Comparison of ENCODE assay signal across 15 cellular contexts in genomic region chr1:212977781-212978645, GRCh38. TPM values are rescaled to one million over a fixed set of nuclear protein-coding genes. Genes with fewer than 3 reads are reported as not detected.
DNase-seq lines count a peak whose midpoint lies in the region; ATAC-seq and TF ChIP-seq lines count a peak whose summit lies in the region.
"Had no signal": no experiment of that assay in that cellular context is flagged by ENCODE, and none has a peak within 500 bp of the region (broad histone marks: within the 10 kb centered on the region; RNA-seq: fewer than 3 reads in every experiment).

No MANE protein-coding gene starts in this region.

- TF ChIP-seq CTCF in ovary (IDR thresholded peaks at IDR 0.05) = no peak
- TF ChIP-seq CTCF in smooth muscle cell (IDR thresholded peaks at IDR 0.05; ENCODE audit: borderline replicate concordance, insufficient read depth, poor library complexity, severe bottlenecking) = no peak

- no peaks in the 10 kb centered on the region for H3K79me2 ChIP-seq in smooth muscle cell (ENCODE audit: low read depth)

- no peaks in the 10 kb centered on the region for H3F3A ChIP-seq in smooth muscle cell (ENCODE audit: low read depth)

- peak; percentile 39 for ATAC-seq in GM18867 (IDR thresholded peaks at IDR 0.05; ENCODE audit: unreplicated experiment)
- peak; percentile 44 for ATAC-seq in GM21529 (IDR thresholded peaks at IDR 0.05; ENCODE audit: unreplicated experiment)
- ATAC-seq in HG03521 (IDR thresholded peaks at IDR 0.05; ENCODE audit: unreplicated experiment) = peak; percentile 42
- no peak for ATAC-seq in GM18498 (IDR thresholded peaks at IDR 0.05; ENCODE audit: unreplicated experiment)
- ATAC-seq: HCT116 had no signal

- DNase-seq in myocyte (ENCODE audit: low read depth) = peak; percentile 54
- DNase-seq in ovary = no peak
- no peak for DNase-seq in smooth muscle cell (lab: John Stamatoyannopoulos, UW; ENCODE audit: unreplicated experiment)
- no peak for DNase-seq in GF-D8 (lab: John Stamatoyannopoulos, UW)
- DNase-seq: activated CD4-positive, alpha-beta T cell treated with anti-CD3 and anti-CD28 coated beads for 4 hours; activated naive CD4-positive, alpha-beta T cell treated with anti-CD3 and anti-CD28 coated beads, Interleukin-2, amount 10 ng/mL, durations not matched to agents 7 days and 5 days; Caco-2; NCI-H1436; retina had no signal

- H3K27me3 ChIP-seq in ovary (no peaks in the 10 kb centered on the region), smooth muscle cell (ENCODE audit: low read depth) (no peaks in the 10 kb centered on the region)
- H3K27me3 ChIP-seq: esophagus muscularis mucosa had no signal

- no peak overlapping the region for H3K4me2 ChIP-seq in smooth muscle cell

- H4K20me1 ChIP-seq in smooth muscle cell (ENCODE audit: low read depth) = no peaks in the 10 kb centered on the region

- H3K27ac ChIP-seq in ovary (no peak overlapping the region), smooth muscle cell (ENCODE audit: low read depth) (no peak overlapping the region)

- TF ChIP-seq EP300 in ovary (IDR thresholded peaks at IDR 0.05) = no peak

- H2AFZ ChIP-seq in smooth muscle cell (ENCODE audit: low read depth) = no peak overlapping the region

- 83 to 91% (median 89%) methylated on average over 16 of the region's 16 CpGs for WGBS in ovary, 3 donors
- WGBS in smooth muscle cell (ENCODE audit: low lambda C conversion rate) = 92% methylated on average over 16 of the region's 16 CpGs

- no peak overlapping the region for H3K4me3 ChIP-seq in ovary
- H3K4me3 ChIP-seq in smooth muscle cell = no peak overlapping the region
- H3K4me3 ChIP-seq: esophagus muscularis mucosa had no signal

- H3K9ac ChIP-seq in smooth muscle cell (ENCODE audit: low read depth) = no peak overlapping the region

- H3K4me1 ChIP-seq in ovary (ENCODE audit: insufficient read depth) (no peaks in the 10 kb centered on the region), smooth muscle cell (ENCODE audit: low read depth) (peaks cover 9% of the 10 kb centered on the region)
- H3K4me1 ChIP-seq: Caco-2 had no signal

- intact Hi-C loops in ovary (cut with DNase I) = no loop called here

- H3K9me3 ChIP-seq in ovary (no peaks in the 10 kb centered on the region), smooth muscle cell (replicated peaks; ENCODE audit: low read depth) (no peaks in the 10 kb centered on the region)
- H3K9me3 ChIP-seq: Caco-2, esophagus muscularis mucosa had no signal

- no peak for TF ChIP-seq POLR2A in ovary (IDR thresholded peaks at IDR 0.05)

- H3K36me3 ChIP-seq in ovary (no peaks in the 10 kb centered on the region), smooth muscle cell (ENCODE audit: low read depth) (no peaks in the 10 kb centered on the region)

RNA-seq across cellular contexts. Expression of gene VASH2, which starts 27.7 kb away (rescaled TPM):
- 75.0 and 113 TPM in 2 replicates for total RNA-seq in myocyte
- polyA plus RNA-seq in myocyte (2012) = 57.7 TPM
- 1 to 10 TPM in 3 of 7 donors, under 1 TPM in 4; 0.28 to 2.1 (median 0.83) TPM for total RNA-seq in ovary
- polyA plus RNA-seq in ovary = 1 to 10 TPM in 1 of 2 donors, under 1 TPM in 1; 0.74 to 1.6 TPM
- 8.9 and 16.0 TPM in 2 replicates for total RNA-seq in smooth muscle cell
- polyA plus RNA-seq in smooth muscle cell = 6.7 and 6.9 TPM in 2 replicates

RNA-seq across cellular contexts. Expression of gene ANGEL2, which starts 37.7 kb away (rescaled TPM):
- 36.3 and 59.0 TPM in 2 replicates for total RNA-seq in myocyte
- polyA plus RNA-seq in myocyte (2012) = 15.8 TPM
- total RNA-seq in ovary = 10 to 100 TPM; 29.9 to 51.3 (median 41.4) TPM
- 10 to 100 TPM; 18.3 to 19.1 TPM for polyA plus RNA-seq in ovary
- 29.7 and 34.7 TPM in 2 replicates for total RNA-seq in smooth muscle cell
- polyA plus RNA-seq in smooth muscle cell = 13.1 and 14.9 TPM in 2 replicates
